6 cellular contexts compared by ENCODE assay signal in genomic region chr3:136564962-136565361, GRCh38.
A peak's percentile ranks its signal among the peaks of the same experiment; 100 is the strongest.
DNase-seq lines count a peak whose midpoint lies in the region; ATAC-seq, FAIRE-seq and TF ChIP-seq lines count a peak whose summit lies in the region.
"Not testable (repeated sequence)": the region's sequence is repeated elsewhere in the genome, so short reads cannot be mapped to it uniquely, and the experiment has no call there.

No MANE protein-coding gene starts in this region.

- not testable (repeated sequence) for DNase-seq in GM19239 (ENCODE audit: insufficient read length, low spot score); SK-N-MC (ENCODE audit: low read depth, low spot score); kidney; pancreas

- intact Hi-C loops in kidney (cut with DNase I); pancreas (cut with DNase I): not testable (repeated sequence)

- peak overlapping the region; percentile 16; the same call in 1 of the 2 replicates for H3K4me3 ChIP-seq in SK-N-MC
- not testable (repeated sequence) for H3K4me3 ChIP-seq in kidney (ENCODE audit: low read length in 2 of 2); pancreas

- not testable (repeated sequence) for ATAC-seq in pancreas

- H3K27ac ChIP-seq in SK-N-MC = peak overlapping the region; percentile 84
- not testable (repeated sequence) for H3K27ac ChIP-seq in kidney (ENCODE audit: low read depth in 2 of 2, low read length in 2 of 2); pancreas

- not testable (repeated sequence) for H3K4me1 ChIP-seq in kidney (ENCODE audit: control insufficient read depth in 1 of 2, insufficient read depth in 1 of 2, low read depth in 1 of 2, low read length in 2 of 2); pancreas

- not testable (repeated sequence) for H3K27me3 ChIP-seq in pancreas

- not testable (repeated sequence) for TF ChIP-seq CTCF in kidney (IDR thresholded peaks at IDR 0.05; ENCODE audit: borderline replicate concordance, extremely low read depth, insufficient read depth); pancreas (IDR thresholded peaks at IDR 0.05)

- not testable (repeated sequence) for H3K9ac ChIP-seq in SK-N-MC (ENCODE audit: insufficient read length); kidney (ENCODE audit: low read length in 2 of 2)

- H3K36me3 ChIP-seq in SK-N-MC (ENCODE audit: insufficient read depth, low read length) = peaks cover 14% of the 10 kb centered on the region; the same call in 1 of the 2 replicates
- not testable (repeated sequence) for H3K36me3 ChIP-seq in kidney (ENCODE audit: control insufficient read depth in 1 of 2, insufficient read depth in 2 of 2, low read length in 2 of 2); pancreas

- WGBS in pancreas, 2 donors = 96 to 100% methylated on average over 1 of the region's 1 CpG

- FAIRE-seq in A204.1 (lab: Jason Lieb, UNC) (peak; percentile 37), G401.6 (lab: Jason Lieb, UNC) (peak; percentile 55), GM19239 (lab: Jason Lieb, UNC) (peak; percentile 65), kidney (lab: Jason Lieb, UNC) (peak; percentile 13), pancreas (lab: Jason Lieb, UNC) (peak; percentile 49)

- not testable (repeated sequence) for H3K9me3 ChIP-seq in SK-N-MC (ENCODE audit: low read depth, low read length); kidney (ENCODE audit: control insufficient read depth in 1 of 2, low read length in 2 of 2); pancreas
